In genomic region chr7:42678315-42678714, GRCh38 we compare ENCODE assay signal across 17 cellular contexts.
DNase-seq lines count a peak whose midpoint lies in the region; ATAC-seq and TF ChIP-seq lines count a peak whose summit lies in the region.
"Had no signal": no experiment of that assay in that cellular context is flagged by ENCODE, and none has a peak within 500 bp of the region (broad histone marks: within the 10 kb centered on the region; RNA-seq: fewer than 3 reads in every experiment).

No MANE protein-coding gene starts in this region.

- H3K27me3 ChIP-seq in rectal smooth muscle tissue (ENCODE audit: control insufficient read depth, insufficient read depth, low read length) = no peaks in the 10 kb centered on the region
- no peaks in the 10 kb centered on the region for H3K27me3 ChIP-seq in vagina
- H3K27me3 ChIP-seq: heart left ventricle had no signal

- TF ChIP-seq POLR2A in vagina (IDR thresholded peaks at IDR 0.05) = no peak

- no peaks in the 10 kb centered on the region for H3K36me3 ChIP-seq in rectal smooth muscle tissue (ENCODE audit: control insufficient read depth, insufficient read depth, low read length)
- H3K36me3 ChIP-seq in vagina = no peaks in the 10 kb centered on the region
- H3K36me3 ChIP-seq: heart left ventricle had no signal

- POLR2A ChIA-PET in WTC11 (lab: Charles Lee) = no interaction called here

- H3K9ac ChIP-seq in rectal smooth muscle tissue (ENCODE audit: low read length) = no peak overlapping the region

- no peak overlapping the region for H3K27ac Mint-ChIP-seq in WTC11
- H3K27ac Mint-ChIP-seq: activated CD4-positive, alpha-beta memory T cell treated with anti-CD3 and anti-CD28 coated beads, Interleukin-2, amount 10 ng/mL, durations not matched to agents 7 days and 5 days; activated naive CD8-positive, alpha-beta T cell treated with anti-CD3 and anti-CD28 coated beads, Interleukin-2, amount 10 ng/mL, durations not matched to agents 7 days and 5 days; CD8-positive, alpha-beta memory T cell; endodermal cell had no signal

- 0 out of 2 replicates have a peak, but pooled peaks cover 9% of the 10 kb centered on the region for H3K4me1 Mint-ChIP-seq in WTC11
- H3K4me1 Mint-ChIP-seq: activated CD4-positive, alpha-beta memory T cell treated with anti-CD3 and anti-CD28 coated beads, Interleukin-2, amount 10 ng/mL, durations not matched to agents 7 days and 5 days; activated naive CD8-positive, alpha-beta T cell treated with anti-CD3 and anti-CD28 coated beads, Interleukin-2, amount 10 ng/mL, durations not matched to agents 7 days and 5 days; CD8-positive, alpha-beta memory T cell had no signal

- no peak overlapping the region for H3K4me3 Mint-ChIP-seq in WTC11
- H3K4me3 Mint-ChIP-seq: activated CD4-positive, alpha-beta memory T cell treated with anti-CD3 and anti-CD28 coated beads, Interleukin-2, amount 10 ng/mL, durations not matched to agents 7 days and 5 days; activated naive CD8-positive, alpha-beta T cell treated with anti-CD3 and anti-CD28 coated beads, Interleukin-2, amount 10 ng/mL, durations not matched to agents 7 days and 5 days; CD8-positive, alpha-beta memory T cell; endodermal cell had no signal

- DNase-seq in Right ventricle myocardium superior (no peak), cardiac septum (ENCODE audit: low spot score) (no peak), fibroblast of mammary gland (ENCODE audit: low read depth) (peak; percentile 88), vagina (ENCODE audit: extremely low spot score in 2 of 2) (no peak), WTC11 (ENCODE audit: low spot score) (no peak), NCI-H2227 (lab: John Stamatoyannopoulos, UW; ENCODE audit: unreplicated experiment) (no peak)
- DNase-seq: activated CD4-positive, alpha-beta memory T cell treated with anti-CD3 and anti-CD28 coated beads, Interleukin-2, amount 10 ng/mL, durations not matched to agents 7 days and 5 days; activated naive CD8-positive, alpha-beta T cell treated with anti-CD3 and anti-CD28 coated beads, Interleukin-2, amount 10 ng/mL, durations not matched to agents 7 days and 5 days; CD8-positive, alpha-beta memory T cell; endodermal cell; NCI-H1092; NCI-H2107; small intestine had no signal

- intact Hi-C loops in Right ventricle myocardium superior (cut with DNase I) = no loop called here
- intact Hi-C loops in cardiac septum (cut with DNase I) = no loop called here
- intact Hi-C loops in vagina (cut with DNase I) = no loop called here

- peaks cover 10% of the 10 kb centered on the region for H3K36me3 Mint-ChIP-seq in WTC11
- H3K36me3 Mint-ChIP-seq: activated naive CD8-positive, alpha-beta T cell treated with anti-CD3 and anti-CD28 coated beads, Interleukin-2, amount 10 ng/mL, durations not matched to agents 7 days and 5 days; CD8-positive, alpha-beta memory T cell had no signal

- H3K9me3 ChIP-seq in vagina = no peaks in the 10 kb centered on the region

- CTCF ChIA-PET in WTC11 (lab: Charles Lee) = interaction anchor here (1.2 kb wide), 1 partner anchor 738 kb away, joined by 3 read pairs; no protein-coding TSS in a partner anchor

- TF ChIP-seq CTCF in fibroblast of mammary gland (conservative IDR thresholded peaks at IDR 0.05; ENCODE audit: control insufficient read depth, insufficient read depth, low read depth, low read length) = no peak
- TF ChIP-seq CTCF in vagina (IDR thresholded peaks at IDR 0.05) = no peak
- TF ChIP-seq CTCF in WTC11 (IDR thresholded peaks at IDR 0.05) = no peak

- H3K4me3 ChIP-seq in fibroblast of mammary gland (ENCODE audit: control insufficient read depth, low read depth, low read length) (no peak overlapping the region), rectal smooth muscle tissue (ENCODE audit: low read length) (no peak overlapping the region), vagina (no peak overlapping the region)
- H3K4me3 ChIP-seq: heart left ventricle, K562 had no signal

- ATAC-seq in Right ventricle myocardium superior (ENCODE audit: poor library complexity) (peak; percentile 43), WTC11 (no peak), HG03460 (IDR thresholded peaks at IDR 0.05; ENCODE audit: unreplicated experiment) (no peak)
- ATAC-seq: K562 had no signal

- peaks cover 22% of the 10 kb centered on the region for H3K9me3 Mint-ChIP-seq in WTC11
- H3K9me3 Mint-ChIP-seq: activated CD4-positive, alpha-beta memory T cell treated with anti-CD3 and anti-CD28 coated beads, Interleukin-2, amount 10 ng/mL, durations not matched to agents 7 days and 5 days; activated naive CD8-positive, alpha-beta T cell treated with anti-CD3 and anti-CD28 coated beads, Interleukin-2, amount 10 ng/mL, durations not matched to agents 7 days and 5 days had no signal

- H3K27ac ChIP-seq in rectal smooth muscle tissue (ENCODE audit: low read depth, low read length) = peak overlapping the region; percentile 75
- H3K27ac ChIP-seq in vagina = peak overlapping the region; percentile 62

- peaks cover 26% of the 10 kb centered on the region for H3K4me1 ChIP-seq in rectal smooth muscle tissue (ENCODE audit: control insufficient read depth, insufficient read depth, low read length)
- peaks cover 24% of the 10 kb centered on the region for H3K4me1 ChIP-seq in vagina

- H3K27me3 Mint-ChIP-seq in WTC11 (ENCODE audit: low read depth) = no peaks in the 10 kb centered on the region
- H3K27me3 Mint-ChIP-seq: activated CD4-positive, alpha-beta memory T cell treated with anti-CD3 and anti-CD28 coated beads, Interleukin-2, amount 10 ng/mL, durations not matched to agents 7 days and 5 days; activated naive CD8-positive, alpha-beta T cell treated with anti-CD3 and anti-CD28 coated beads, Interleukin-2, amount 10 ng/mL, durations not matched to agents 7 days and 5 days; CD8-positive, alpha-beta memory T cell had no signal

TF ChIP-seq in WTC11, 78 proteins besides CTCF, POLR2A, EP300 and RAD21:
- no peak for TF ChIP-seq KAT7 (CRISPR knock-in tag; IDR thresholded peaks at IDR 0.05; ENCODE audit: borderline replicate concordance)
- no peak for TF ChIP-seq CREB1 (CRISPR knock-in tag; IDR thresholded peaks at IDR 0.05)
- no peak for TF ChIP-seq ZNF396 (CRISPR knock-in tag; IDR thresholded peaks at IDR 0.05; ENCODE audit: borderline replicate concordance)
- TF ChIP-seq GTF2I (CRISPR knock-in tag; conservative IDR thresholded peaks at IDR 0.05) = no peak
- TF ChIP-seq, protein P1, sequence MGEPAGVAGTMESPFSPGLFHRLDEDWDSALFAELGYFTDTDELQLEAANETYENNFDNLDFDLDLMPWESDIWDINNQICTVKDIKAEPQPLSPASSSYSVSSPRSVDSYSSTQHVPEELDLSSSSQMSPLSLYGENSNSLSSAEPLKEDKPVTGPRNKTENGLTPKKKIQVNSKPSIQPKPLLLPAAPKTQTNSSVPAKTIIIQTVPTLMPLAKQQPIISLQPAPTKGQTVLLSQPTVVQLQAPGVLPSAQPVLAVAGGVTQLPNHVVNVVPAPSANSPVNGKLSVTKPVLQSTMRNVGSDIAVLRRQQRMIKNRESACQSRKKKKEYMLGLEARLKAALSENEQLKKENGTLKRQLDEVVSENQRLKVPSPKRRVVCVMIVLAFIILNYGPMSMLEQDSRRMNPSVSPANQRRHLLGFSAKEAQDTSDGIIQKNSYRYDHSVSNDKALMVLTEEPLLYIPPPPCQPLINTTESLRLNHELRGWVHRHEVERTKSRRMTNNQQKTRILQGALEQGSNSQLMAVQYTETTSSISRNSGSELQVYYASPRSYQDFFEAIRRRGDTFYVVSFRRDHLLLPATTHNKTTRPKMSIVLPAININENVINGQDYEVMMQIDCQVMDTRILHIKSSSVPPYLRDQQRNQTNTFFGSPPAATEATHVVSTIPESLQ (CRISPR knock-in tag; IDR thresholded peaks at IDR 0.05) = no peak
- TF ChIP-seq, protein P2, sequence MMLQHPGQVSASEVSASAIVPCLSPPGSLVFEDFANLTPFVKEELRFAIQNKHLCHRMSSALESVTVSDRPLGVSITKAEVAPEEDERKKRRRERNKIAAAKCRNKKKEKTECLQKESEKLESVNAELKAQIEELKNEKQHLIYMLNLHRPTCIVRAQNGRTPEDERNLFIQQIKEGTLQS (CRISPR knock-in tag; conservative IDR thresholded peaks at IDR 0.05) = no peak
- no peak for TF ChIP-seq MXD4 (CRISPR knock-in tag; IDR thresholded peaks at IDR 0.05; ENCODE audit: borderline replicate concordance)
- no peak for TF ChIP-seq FOXJ3 (CRISPR knock-in tag; IDR thresholded peaks at IDR 0.05; ENCODE audit: borderline replicate concordance)
- no peak for TF ChIP-seq ZNF317 (CRISPR knock-in tag; IDR thresholded peaks at IDR 0.05; ENCODE audit: borderline replicate concordance, low read depth)
- no peak for TF ChIP-seq IRF1 (CRISPR knock-in tag; IDR thresholded peaks at IDR 0.05)
- TF ChIP-seq IRF2 (CRISPR knock-in tag; IDR thresholded peaks at IDR 0.05; ENCODE audit: borderline replicate concordance, low read depth) = no peak
- TF ChIP-seq, protein P3, sequence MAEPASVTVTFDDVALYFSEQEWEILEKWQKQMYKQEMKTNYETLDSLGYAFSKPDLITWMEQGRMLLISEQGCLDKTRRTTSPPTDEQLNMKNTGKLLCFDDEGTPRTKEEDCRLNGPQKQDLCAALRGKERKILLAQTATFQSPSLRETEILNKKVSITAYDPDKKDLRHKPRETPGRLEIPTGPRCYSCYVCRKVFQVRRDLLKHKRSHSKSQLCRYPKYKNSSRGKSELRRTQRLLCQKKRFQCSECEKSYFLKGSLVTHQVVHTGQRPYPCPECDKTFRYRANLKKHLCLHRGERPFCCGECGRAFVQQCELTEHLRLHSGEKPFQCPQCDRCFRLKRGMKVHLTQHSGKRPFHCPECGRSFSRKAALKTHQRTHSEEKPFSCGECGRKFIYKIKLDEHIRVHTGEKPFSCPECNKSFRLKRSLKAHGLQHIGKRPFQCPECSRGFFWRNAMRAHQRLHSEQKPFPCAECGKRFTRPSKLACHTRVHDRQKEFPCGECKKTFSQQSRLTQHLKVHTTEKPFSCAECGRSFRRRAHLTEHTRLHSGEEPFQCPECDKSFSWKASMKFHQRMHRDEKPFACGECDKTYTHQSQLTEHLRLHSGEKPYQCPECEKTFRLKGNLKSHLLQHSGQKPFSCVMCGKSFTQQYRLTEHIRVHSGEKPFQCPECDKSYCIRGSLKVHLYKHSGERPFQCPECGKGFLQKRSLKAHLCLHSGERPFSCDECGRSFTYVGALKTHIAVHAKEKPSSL (CRISPR knock-in tag; conservative IDR thresholded peaks at IDR 0.05) = no peak
- no peak for TF ChIP-seq ZNF138 (CRISPR knock-in tag; conservative IDR thresholded peaks at IDR 0.05)
- TF ChIP-seq TEAD1 (CRISPR knock-in tag; IDR thresholded peaks at IDR 0.05) = no peak
